Comparison of ENCODE assay signal across 13 cellular contexts in the genomic region with DNA sequence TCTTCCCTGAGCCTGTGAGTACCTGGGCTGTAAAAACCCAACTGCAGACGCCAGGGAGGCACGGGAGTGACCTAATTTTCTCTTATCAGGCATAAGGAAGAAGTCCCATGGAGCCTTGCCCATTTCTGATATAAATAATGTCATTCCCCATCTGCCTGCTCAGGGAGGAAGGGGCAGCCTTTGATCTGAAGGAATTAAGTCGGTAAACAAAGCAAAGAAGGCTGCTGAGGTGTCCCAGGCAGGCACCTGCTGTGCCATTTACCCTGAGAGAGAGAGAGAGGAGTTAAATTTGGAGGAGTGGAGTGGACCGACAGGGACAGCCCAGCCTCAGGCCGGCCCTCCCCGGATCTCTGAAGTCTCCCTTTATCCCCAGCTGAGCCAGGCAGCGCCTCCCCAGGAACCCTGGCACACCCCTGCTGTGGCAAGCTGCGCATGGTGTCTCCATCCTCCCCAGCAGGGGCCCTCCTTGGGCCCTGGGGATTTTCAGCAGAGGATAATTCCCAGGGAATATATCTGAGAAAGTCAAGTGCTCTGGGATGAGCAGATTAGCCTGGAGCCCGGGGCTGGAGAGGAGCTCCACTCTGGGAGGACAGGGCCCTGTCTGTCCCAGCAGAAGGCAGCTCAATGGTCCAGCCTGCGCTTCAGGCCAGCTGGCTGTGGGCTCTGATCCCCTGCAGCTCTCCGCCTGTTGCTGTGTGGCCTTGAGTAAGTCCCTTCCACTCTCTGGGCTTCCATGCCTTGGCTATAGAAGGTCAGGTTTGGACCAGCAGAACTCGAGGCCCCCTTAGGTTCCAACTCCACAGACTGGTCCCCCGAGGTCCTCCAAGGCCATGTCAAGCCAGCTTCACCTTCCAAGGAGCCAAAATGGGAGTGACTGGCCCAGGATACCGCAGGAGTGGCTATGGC. TPM values are rescaled to one million over a fixed set of nuclear protein-coding genes. Genes with fewer than 3 reads are reported as not detected.
DNase-seq lines count a peak whose midpoint lies in the region; ATAC-seq and TF ChIP-seq lines count a peak whose summit lies in the region.
"Had no signal": no experiment of that assay in that cellular context is flagged by ENCODE, and none has a peak within 500 bp of the region (broad histone marks: within the 10 kb centered on the region; RNA-seq: fewer than 3 reads in every experiment).

No MANE protein-coding gene starts in this region.

- no peaks in the 10 kb centered on the region for H3K9me2 ChIP-seq in PC-9 (ENCODE audit: insufficient read depth)

- H3F3A ChIP-seq in PC-9 (ENCODE audit: insufficient read depth, low read depth) = peaks cover 46% of the 10 kb centered on the region

- no peaks in the 10 kb centered on the region for H4K20me1 ChIP-seq in PC-9 (ENCODE audit: insufficient read depth)

- peak overlapping the region; percentile 61 for H3K4me2 ChIP-seq in PC-9

- no peaks in the 10 kb centered on the region for H3K36me3 ChIP-seq in PC-9 (ENCODE audit: low read depth)
- no peaks in the 10 kb centered on the region for H3K36me3 ChIP-seq in iPS-18a (ENCODE audit: control insufficient read depth, low read depth, low read length)
- H3K36me3 ChIP-seq in body of pancreas (replicated peaks in 1 of 2; ENCODE audit: insufficient read depth in 1 of 2, low read depth in 2 of 2) = no peaks in the 10 kb centered on the region

- ATAC-seq in right cardiac atrium = peak; percentile 20 to 38
- no peak for ATAC-seq in left cardiac atrium
- ATAC-seq in GM18505 (IDR thresholded peaks at IDR 0.05; ENCODE audit: unreplicated experiment) = no peak
- ATAC-seq in body of pancreas = no peak

- POLR2A ChIA-PET in PC-9 (lab: Charles Lee; ENCODE audit: unreplicated experiment) = interaction anchor here (0.6 kb wide), 1 partner anchor 96 kb away, joined by 6 read pairs; no protein-coding TSS in a partner anchor
- POLR2A ChIA-PET in RWPE1 (lab: Yijun Ruan, JAX; ENCODE audit: low non-redundant PET) = no interaction called here

- CTCF ChIA-PET in PC-9 (lab: Charles Lee) = interaction anchor here (0.5 to 0.6 kb wide), 5 partner anchors 78 to 307 kb away, joined by 3 to 7 read pairs (median 4); no protein-coding TSS in a partner anchor
- CTCF ChIA-PET in RWPE1 (lab: Yijun Ruan, JAX) = interaction anchor here (0.6 to 1.2 kb wide), 2 partner anchors 386 to 561 kb away, joined by 3 to 4 read pairs; no protein-coding TSS in a partner anchor

- no peak; the same call in 1 of the 2 replicates for TF ChIP-seq CTCF in PC-9 (conservative IDR thresholded peaks at IDR 0.05)
- peak in 1 of 7 experiments; percentile 4 for TF ChIP-seq CTCF in body of pancreas (IDR thresholded peaks at IDR 0.05)
- TF ChIP-seq CTCF in RWPE1 (conservative IDR thresholded peaks at IDR 0.05; ENCODE audit: low read depth) = no peak

- H3K9me3 ChIP-seq in right cardiac atrium (ENCODE audit: control insufficient read depth, low read length) = no peaks in the 10 kb centered on the region
- no peaks in the 10 kb centered on the region for H3K9me3 ChIP-seq in PC-9 (ENCODE audit: insufficient read depth, low read depth)
- no peaks in the 10 kb centered on the region for H3K9me3 ChIP-seq in iPS-18a (ENCODE audit: control insufficient read depth, low read depth, low read length)
- H3K9me3 ChIP-seq in body of pancreas = no peaks in the 10 kb centered on the region
- H3K9me3 ChIP-seq: SJSA1 had no signal

- no peak overlapping the region for H3K9ac ChIP-seq in iPS-18a (ENCODE audit: low read length)

- H3K79me2 ChIP-seq in PC-9 (ENCODE audit: low read depth) = no peaks in the 10 kb centered on the region

- H3K27me3 ChIP-seq in right cardiac atrium (ENCODE audit: control insufficient read depth, insufficient read depth) (no peaks in the 10 kb centered on the region), PC-9 (ENCODE audit: insufficient read depth, low read depth) (no peaks in the 10 kb centered on the region), iPS-18a (ENCODE audit: control insufficient read depth, insufficient read depth, low read length) (peaks cover 64% of the 10 kb centered on the region), body of pancreas (no peaks in the 10 kb centered on the region)
- H3K27me3 ChIP-seq: SJSA1 had no signal

- H3K27ac ChIP-seq in right cardiac atrium (ENCODE audit: low read length) = no peak overlapping the region
- peak overlapping the region; percentile 81 for H3K27ac ChIP-seq in PC-9
- H3K27ac ChIP-seq in iPS-18a (ENCODE audit: low read length) = no peak overlapping the region
- peak overlapping the region in 2 of 4 donors; percentile 21 to 23 for H3K27ac ChIP-seq in body of pancreas
- no peak overlapping the region for H3K27ac ChIP-seq in RWPE1
- H3K27ac ChIP-seq: SJSA1 had no signal

- no peak overlapping the region for H2AFZ ChIP-seq in PC-9

- TF ChIP-seq POLR2A in GM18505 (IDR thresholded peaks at IDR 0.05; ENCODE audit: borderline replicate concordance, extremely low read depth, insufficient read depth, insufficient read length) = no peak
- TF ChIP-seq POLR2A in body of pancreas (IDR thresholded peaks at IDR 0.05) = no peak

- BruUV-seq in PC-9 (replicated peaks; lab: Mats Ljungman, UMichigan) = no TSS peak

- DNase-seq in right cardiac atrium = peak in 1 of 3 donors; percentile 39
- no peak for DNase-seq in left cardiac atrium
- DNase-seq in PC-9 = peak in 1 of 2 experiments; percentile 69
- no peak for DNase-seq in middle frontal gyrus (ENCODE audit: extremely low spot score, low spot score)
- no peak for DNase-seq in body of pancreas
- DNase-seq in RWPE1 (ENCODE audit: low spot score) = no peak
- DNase-seq: activated CD8-positive, alpha-beta T cell treated with anti-CD3 and anti-CD28 coated beads for 36 hours; aorta; stimulated activated naive CD8-positive, alpha-beta T cell treated with anti-CD3 and anti-CD28 coated beads, Interleukin-15, Interleukin-2, amounts not matched to agents 100 U/mL and 50 U/mL, for 24 hours had no signal

- H3K4me3 ChIP-seq in right cardiac atrium (ENCODE audit: low read length) (no peak overlapping the region), PC-9 (no peak overlapping the region; the same call in 1 of the 2 replicates), iPS-18a (ENCODE audit: low read length) (peak overlapping the region; percentile 43), body of pancreas (no peak overlapping the region)
- H3K4me3 ChIP-seq: SJSA1 had no signal

- intact Hi-C loops in right cardiac atrium (cut with DNase I) = no loop called here
- intact Hi-C loops in left cardiac atrium (cut with DNase I) = no loop called here
- intact Hi-C loops in PC-9 (cut with micrococcal nuclease; ENCODE audit: unreplicated experiment) = loop anchor here (2.0 to 5.0 kb wide), 5 partner anchors 61 to 385 kb away; no protein-coding TSS in a partner anchor
- intact Hi-C loops in body of pancreas (cut with DNase I) = no loop called here

- H3K4me1 ChIP-seq in right cardiac atrium (ENCODE audit: control insufficient read depth, insufficient read depth, low read length) = no peaks in the 10 kb centered on the region
- H3K4me1 ChIP-seq in PC-9 (replicated peaks; ENCODE audit: insufficient read depth) = peaks cover 54% of the 10 kb centered on the region
- peaks cover 49% of the 10 kb centered on the region for H3K4me1 ChIP-seq in iPS-18a (ENCODE audit: control insufficient read depth, low read depth, low read length)
- peaks cover 26% of the 10 kb centered on the region for H3K4me1 ChIP-seq in body of pancreas

- WGBS in right cardiac atrium = 26% methylated on average over 14 of the region's 14 CpGs
- 36 to 39% methylated on average over 14 of the region's 14 CpGs for WGBS in body of pancreas, 2 donors

RNA-seq across cellular contexts. Expression of gene CABP7, which starts 17.5 kb away (rescaled TPM):
- total RNA-seq in right cardiac atrium (not detected), left cardiac atrium (not detected), PC-9 (2021) (0.11 TPM in 1 of 2 replicates, not detected in the other), body of pancreas (1 to 10 TPM in 1 of 2 donors, under 1 TPM in 1; 0.78 to 2.6 TPM)
- 0.02 TPM for polyA plus RNA-seq in right cardiac atrium
- total RNA-seq: aorta, mesenteric fat pad, SJSA1 had no signal

Comparison
In these comparisons a context has a peak if more than half of its experiments do, and no peak if none do; other contexts are left out.
1. ATAC-seq: peak in right cardiac atrium (2 of 2); none in left cardiac atrium (0 of 2), GM18505 (single experiment) and body of pancreas (single experiment).